ENCODE assay signal across 22 cellular contexts in genomic region chr5:71629950-71630349, GRCh38. TPM values are rescaled to one million over a fixed set of nuclear protein-coding genes. Genes with fewer than 3 reads are reported as not detected.
A peak's percentile ranks its signal among the peaks of the same experiment; 100 is the strongest.
DNase-seq lines count a peak whose midpoint lies in the region; ATAC-seq, FAIRE-seq and TF ChIP-seq lines count a peak whose summit lies in the region.
"Had no signal": no experiment of that assay in that cellular context is flagged by ENCODE, and none has a peak within 500 bp of the region (broad histone marks: within the 10 kb centered on the region; RNA-seq: fewer than 3 reads in every experiment).

No MANE protein-coding gene starts in this region.

- intact Hi-C loops in heart left ventricle (cut with DNase I): no loop called here
- intact Hi-C loops in left cardiac atrium (cut with DNase I): no loop called here
- intact Hi-C loops in thyroid gland (cut with DNase I): no loop called here

- TF ChIP-seq CTCF in heart left ventricle (IDR thresholded peaks at IDR 0.05) (no peak), thyroid gland (IDR thresholded peaks at IDR 0.05) (no peak)

- H3K9me3 ChIP-seq in heart left ventricle: peaks cover 0 to 5% (median 0%) of the 10 kb centered on the region in 12 donors
- no peaks in the 10 kb centered on the region for H3K9me3 ChIP-seq in thyroid gland
- H3K9me3 ChIP-seq: A549, Peyer's patch, SK-N-SH had no signal

- peak in 3 of 4 donors; percentile 46 to 56 (median 50) for ATAC-seq in heart left ventricle
- ATAC-seq in left cardiac atrium: no peak
- ATAC-seq: A549, HCT116 had no signal

- DNase-seq in heart left ventricle: no peak
- no peak for DNase-seq in left cardiac atrium
- DNase-seq in GM12892 (ENCODE audit: insufficient read length): no peak
- peak; percentile 55 for DNase-seq in medulla oblongata (ENCODE audit: extremely low spot score)
- peak; percentile 83 to 85 for DNase-seq in thyroid gland
- DNase-seq in effector CD4-positive, alpha-beta T cell: no peak
- no peak for DNase-seq in DMS 273 (lab: John Stamatoyannopoulos, UW; ENCODE audit: unreplicated experiment)
- DNase-seq: CD8-positive, alpha-beta memory T cell; DMS79 treated with DMSO at 0.1 percent for 48 hours; NCI-H1048; NCI-H1417; NCI-H1694; NCI-H2081; NCI-H2227 treated with DMSO at 0.1 percent for 48 hours; NCI-H526 treated with DMSO at 0.1 percent for 48 hours; OCI-M1; Peyer's patch; SK-N-SH had no signal

- peak; percentile 9 for FAIRE-seq in GM12892 (lab: Jason Lieb, UNC)
- FAIRE-seq: A549 had no signal

- TF ChIP-seq POLR2A in heart left ventricle (IDR thresholded peaks at IDR 0.05): no peak
- TF ChIP-seq POLR2A in GM12892 (IDR thresholded peaks at IDR 0.05; ENCODE audit: low read depth, low read length): no peak
- no peak for TF ChIP-seq POLR2A in thyroid gland (IDR thresholded peaks at IDR 0.05)

- H3K36me3 ChIP-seq in heart left ventricle (peaks cover 0 to 35% (median 16%) of the 10 kb centered on the region in 9 donors), thyroid gland (no peaks in the 10 kb centered on the region)

- peak overlapping the region in 9 of 12 donors; percentile 4 to 60 (median 16) for H3K27ac ChIP-seq in heart left ventricle
- peak overlapping the region; percentile 10 to 54 (median 33) for H3K27ac ChIP-seq in thyroid gland
- H3K27ac ChIP-seq: A549, HL-60, KMS-11, Peyer's patch had no signal

- WGBS in heart left ventricle, 4 donors: 66 to 70% (median 67%) methylated on average over 6 of the region's 6 CpGs
- WGBS in thyroid gland, 2 donors: 33 to 36% methylated on average over 6 of the region's 6 CpGs

- H3K4me3 ChIP-seq in heart left ventricle (no peak overlapping the region), thyroid gland (replicated peaks in 1 of 3) (no peak overlapping the region)
- H3K4me3 ChIP-seq: A549, Peyer's patch had no signal

- peaks cover 0 to 12% (median 4%) of the 10 kb centered on the region in 12 donors for H3K4me1 ChIP-seq in heart left ventricle
- peaks cover 9 to 13% of the 10 kb centered on the region in 2 donors for H3K4me1 ChIP-seq in thyroid gland
- H3K4me1 ChIP-seq: A549, Peyer's patch had no signal

- no peaks in the 10 kb centered on the region for H3K27me3 ChIP-seq in heart left ventricle
- H3K27me3 ChIP-seq in thyroid gland: no peaks in the 10 kb centered on the region
- H3K27me3 ChIP-seq: Peyer's patch had no signal

RNA-seq across cellular contexts. Expression of gene MCCC2, which starts 42.8 kb away (rescaled TPM):
- 100 to 1,000 TPM in 5 of 9 donors, 10 to 100 TPM in 4; 85.3 to 153 (median 106) TPM for total RNA-seq in heart left ventricle
- polyA plus RNA-seq in heart left ventricle: 10 to 100 TPM; 74.3 to 82.0 TPM
- total RNA-seq in left cardiac atrium: 10 to 100 TPM; 52.5 to 54.8 TPM
- polyA plus RNA-seq in GM12892 (2012; ENCODE audit: missing spikeins): 67.8 TPM
- 100 to 1,000 TPM in 2 of 4 donors, 10 to 100 TPM in 2; 56.2 to 112 (median 89.2) TPM for total RNA-seq in thyroid gland

Comparison
In these comparisons a context has a peak if more than half of its experiments do, and no peak if none do; other contexts are left out.
1. ATAC-seq: peak in heart left ventricle (3 of 4); none in left cardiac atrium (0 of 2).
2. DNase-seq: peak in medulla oblongata (single experiment) and thyroid gland (2 of 2); none in heart left ventricle (0 of 5), left cardiac atrium (single experiment), GM12892 (single experiment), effector CD4-positive, alpha-beta T cell (single experiment) and DMS 273 (single experiment).